Comparison of ENCODE assay signal across 8 cellular contexts in genomic region chr3:57974796-57975388, GRCh38. TPM values are rescaled to one million over a fixed set of nuclear protein-coding genes. Genes with fewer than 3 reads are reported as not detected.
DNase-seq lines count a peak whose midpoint lies in the region; ATAC-seq and TF ChIP-seq lines count a peak whose summit lies in the region.

No MANE protein-coding gene starts in this region.

- no peak for TF ChIP-seq POLR2A in Peyer's patch (IDR thresholded peaks at IDR 0.05)

- H3K4me2 ChIP-seq in fibroblast of lung (ENCODE audit: extremely low read depth, insufficient read depth, low read length), result no peak overlapping the region

- peaks cover 0 to 62% (median 11%) of the 10 kb centered on the region in 4 donors for H3K4me1 ChIP-seq in Peyer's patch
- H3K4me1 ChIP-seq in fibroblast of lung (ENCODE audit: control insufficient read depth, extremely low read depth, insufficient read depth, low read length), result peaks cover 15% of the 10 kb centered on the region
- H3K4me1 ChIP-seq in HAP-1, result no peaks in the 10 kb centered on the region

- CTCF ChIA-PET in activated CD4-positive, alpha-beta T cell treated with anti-CD3 and anti-CD28 coated beads for 36 hours (lab: Charles Lee), result interaction anchor here (0.8 kb wide), 1 partner anchor 10 kb away, joined by 3 read pairs; no protein-coding TSS in a partner anchor

- H3K4me3 ChIP-seq in Peyer's patch (no peak overlapping the region), fibroblast of lung (replicated peaks in 1 of 4; ENCODE audit: control extremely low read depth in 1 of 4, insufficient read depth in 1 of 4, low read depth in 3 of 4, low read length in 4 of 4) (no peak overlapping the region), HAP-1 (no peak overlapping the region)

- no peaks in the 10 kb centered on the region for H3K79me2 ChIP-seq in fibroblast of lung (ENCODE audit: control insufficient read depth, insufficient read depth, low read length)

- POLR2A ChIA-PET in activated CD4-positive, alpha-beta T cell treated with anti-CD3 and anti-CD28 coated beads for 36 hours (lab: Charles Lee), result interaction anchor here (0.6 kb wide), 1 partner anchor 104 kb away, joined by 3 read pairs; no protein-coding TSS in a partner anchor

- intact Hi-C loops in activated CD4-positive, alpha-beta T cell treated with anti-CD3 and anti-CD28 coated beads for 36 hours (cut with DNase I, micrococcal nuclease), result no loop called here

- peak; percentile 96 for DNase-seq in COLO829 (ENCODE audit: low spot score)
- no peak for DNase-seq in Peyer's patch
- DNase-seq in fibroblast of lung (ENCODE audit: low read depth in 2 of 2), result peak; percentile 91 to 99
- peak; percentile 95 for DNase-seq in non-pigmented ciliary epithelial cell (ENCODE audit: low read depth)
- no peak for DNase-seq in activated CD4-positive, alpha-beta T cell treated with anti-CD3 and anti-CD28 coated beads for 36 hours
- DNase-seq in HAP-1 (ENCODE audit: low spot score in 2 of 2), result no peak
- DNase-seq in retina, result no peak
- DNase-seq in nucleus accumbens (lab: John Stamatoyannopoulos, UW), result no peak

- H3K9me3 ChIP-seq in Peyer's patch (no peaks in the 10 kb centered on the region), fibroblast of lung (ENCODE audit: control insufficient read depth, insufficient read depth, low read depth, low read length) (no peaks in the 10 kb centered on the region), HAP-1 (no peaks in the 10 kb centered on the region)

- H3K36me3 Mint-ChIP-seq in activated CD4-positive, alpha-beta T cell treated with anti-CD3 and anti-CD28 coated beads for 36 hours (ENCODE audit: low read depth), result no peaks in the 10 kb centered on the region

- no peak for TF ChIP-seq CTCF in Peyer's patch (IDR thresholded peaks at IDR 0.05)
- TF ChIP-seq CTCF in fibroblast of lung (conservative IDR thresholded peaks at IDR 0.05 in 1 of 2, IDR thresholded peaks at IDR 0.05 in 1 of 2; ENCODE audit: low read depth in 1 of 2, low read length in 2 of 2), result no peak

- no peak overlapping the region for H3K27ac Mint-ChIP-seq in activated CD4-positive, alpha-beta T cell treated with anti-CD3 and anti-CD28 coated beads for 36 hours

- H3K9me3 Mint-ChIP-seq in activated CD4-positive, alpha-beta T cell treated with anti-CD3 and anti-CD28 coated beads for 36 hours (ENCODE audit: low read depth), result no peaks in the 10 kb centered on the region

- H3K27me3 ChIP-seq in Peyer's patch, result no peaks in the 10 kb centered on the region
- H3K27me3 ChIP-seq in fibroblast of lung (ENCODE audit: control insufficient read depth, insufficient read depth, low read length), result no peaks in the 10 kb centered on the region
- no peaks in the 10 kb centered on the region for H3K27me3 ChIP-seq in HAP-1 (ENCODE audit: low read depth)

- H3K27me3 Mint-ChIP-seq in activated CD4-positive, alpha-beta T cell treated with anti-CD3 and anti-CD28 coated beads for 36 hours, result peaks cover 1% of the 10 kb centered on the region

- H3K36me3 ChIP-seq in Peyer's patch (no peaks in the 10 kb centered on the region), fibroblast of lung (ENCODE audit: control insufficient read depth, insufficient read depth, low read length) (no peaks in the 10 kb centered on the region), HAP-1 (replicated peaks) (no peaks in the 10 kb centered on the region)

- ATAC-seq in activated CD4-positive, alpha-beta T cell treated with anti-CD3 and anti-CD28 coated beads for 36 hours, result no peak

- H4K20me1 ChIP-seq in fibroblast of lung (ENCODE audit: control insufficient read depth, extremely low read depth, insufficient read depth, low read length), result no peaks in the 10 kb centered on the region

- in situ Hi-C loops in HAP-1 (cut with MboI; ENCODE audit: low sequenced_read_pairs), result no loop called here

- peak overlapping the region; percentile 11 for H3K9ac ChIP-seq in fibroblast of lung (ENCODE audit: insufficient read depth, low read length)

- no peak overlapping the region for H2AFZ ChIP-seq in fibroblast of lung (ENCODE audit: low read length)

- H3K27ac ChIP-seq in Peyer's patch (peak overlapping the region in 3 of 4 donors; percentile 4 to 95 (median 94)), fibroblast of lung (ENCODE audit: insufficient read depth, low read length) (peak overlapping the region; percentile 75)

- H3K4me3 Mint-ChIP-seq in activated CD4-positive, alpha-beta T cell treated with anti-CD3 and anti-CD28 coated beads for 36 hours, result no peak overlapping the region

- peaks cover 3% of the 10 kb centered on the region for H3K4me1 Mint-ChIP-seq in activated CD4-positive, alpha-beta T cell treated with anti-CD3 and anti-CD28 coated beads for 36 hours

RNA-seq across cellular contexts. Expression of gene FLNB, which starts 33.3 kb away (rescaled TPM):
- total RNA-seq in Peyer's patch (100 to 1,000 TPM; 116 to 533 (median 439) TPM), fibroblast of lung (51.6 and 81.7 TPM in 2 replicates)
- polyA plus RNA-seq in fibroblast of lung, result 47.9 and 105 TPM in 2 replicates
- 58.4 and 119 TPM in 2 replicates for polyA plus RNA-seq in fibroblast of lung (2012)
- polyA minus RNA-seq in fibroblast of lung (ENCODE audit: low replicate concordance), result 157 and 358 TPM in 2 replicates
- 10 to 100 TPM; 25.4 to 29.1 TPM for total RNA-seq in activated CD4-positive, alpha-beta T cell treated with anti-CD3 and anti-CD28 coated beads for 36 hours

Comparison
In these comparisons a context has a peak if more than half of its experiments do, and no peak if none do; other contexts are left out.
1. DNase-seq: peak in COLO829 (single experiment), fibroblast of lung (2 of 2) and non-pigmented ciliary epithelial cell (single experiment); none in Peyer's patch (0 of 3), activated CD4-positive, alpha-beta T cell treated with anti-CD3 and anti-CD28 coated beads for 36 hours (single experiment), HAP-1 (0 of 2), retina (single experiment) and nucleus accumbens (0 of 56).